In genomic region chr14:52960627-52961026, GRCh38 we compare ENCODE assay signal across 9 cellular contexts. TPM values are rescaled to one million over a fixed set of nuclear protein-coding genes. Genes with fewer than 3 reads are reported as not detected.
DNase-seq lines count a peak whose midpoint lies in the region; ATAC-seq, FAIRE-seq and TF ChIP-seq lines count a peak whose summit lies in the region.
"Had no signal": no experiment of that assay in that cellular context is flagged by ENCODE, and none has a peak within 500 bp of the region (broad histone marks: within the 10 kb centered on the region; RNA-seq: fewer than 3 reads in every experiment).

No MANE protein-coding gene starts in this region.

- peak overlapping the region; percentile 67 for H2AFZ ChIP-seq in IMR-90 (replicated peaks; ENCODE audit: low read length, poor library complexity)
- no peak overlapping the region for H2AFZ ChIP-seq in hepatocyte

- H3K27ac Mint-ChIP-seq in T-helper 2 cell treated with Interferon-gamma antibody and Interleukin-4, amounts not matched to agents 5 μg/mL and 100 μg/mL, for 36 hours = no peak overlapping the region

- TF ChIP-seq CTCF in IMR-90 (conservative IDR thresholded peaks at IDR 0.05; ENCODE audit: low read depth, low read length) (no peak), epithelial cell of esophagus (IDR thresholded peaks at IDR 0.05; ENCODE audit: insufficient read depth, low read depth, low read length, missing control alignments) (no peak), pancreas (IDR thresholded peaks at IDR 0.05) (no peak), hepatocyte (IDR thresholded peaks at IDR 0.05; ENCODE audit: poor library complexity) (no peak)

- H3K4me2 ChIP-seq in IMR-90 (ENCODE audit: low read depth, low read length) = no peak overlapping the region
- no peak overlapping the region for H3K4me2 ChIP-seq in hepatocyte

- no peaks in the 10 kb centered on the region for H3K9me2 ChIP-seq in hepatocyte (replicated peaks; ENCODE audit: insufficient read depth)

- in situ Hi-C loops in IMR-90 (cut with MboI; ENCODE audit: low sequenced_read_pairs) = loop anchor here (25.0 kb wide), 1 partner anchor 352 kb away; no protein-coding TSS in a partner anchor

- H3K9ac ChIP-seq in IMR-90 (ENCODE audit: low read depth, low read length) = no peak overlapping the region

- H2AK5ac ChIP-seq in IMR-90 (ENCODE audit: low read depth, low read length) = no peak overlapping the region; the same call in 1 of the 2 replicates

- no peak overlapping the region for H2AK9ac ChIP-seq in IMR-90 (replicated peaks; ENCODE audit: low read depth, low read length, poor library complexity)

- DNase-seq in D341Med (ENCODE audit: low spot score) = peak; percentile 18
- no peak for DNase-seq in IMR-90
- peak; percentile 9 for DNase-seq in epithelial cell of esophagus (ENCODE audit: low read depth)
- no peak for DNase-seq in pancreas
- no peak for DNase-seq in T-helper 2 cell treated with Interferon-gamma antibody and Interleukin-4, amounts not matched to agents 5 μg/mL and 100 μg/mL, for 36 hours (ENCODE audit: low spot score)
- DNase-seq in hepatocyte (ENCODE audit: low spot score) = no peak
- no peak for DNase-seq in stimulated activated CD4-positive, alpha-beta T cell treated with anti-CD3 and anti-CD28 coated beads, Interleukin-2, amount 100 ng/mL, for 24 hours
- DNase-seq in NCI-H446 treated with DMSO at 0.1 percent for 48 hours (lab: John Stamatoyannopoulos, UW) = no peak

- no peak overlapping the region for H2BK120ac ChIP-seq in IMR-90 (ENCODE audit: low read depth, low read length)

- no peaks in the 10 kb centered on the region for H3K9me3 Mint-ChIP-seq in T-helper 2 cell treated with Interferon-gamma antibody and Interleukin-4, amounts not matched to agents 5 μg/mL and 100 μg/mL, for 36 hours

- H3K4me1 ChIP-seq in IMR-90 (ENCODE audit: control insufficient read depth, insufficient read depth, low read length) (no peaks in the 10 kb centered on the region), pancreas (no peaks in the 10 kb centered on the region), hepatocyte (ENCODE audit: insufficient read depth) (no peaks in the 10 kb centered on the region)

- intact Hi-C loops in IMR-90 (cut with micrococcal nuclease) (loop anchor here (1.0 kb wide), 1 partner anchor 137 kb away; no protein-coding TSS in a partner anchor), pancreas (cut with DNase I) (loop anchor here in 2 of 3 donors (5.0 kb wide), 1 partner anchor 138 kb away; no protein-coding TSS in a partner anchor)

- no peaks in the 10 kb centered on the region for H3K9me1 ChIP-seq in IMR-90 (ENCODE audit: insufficient read depth, low read length)

- no peak for ATAC-seq in IMR-90 (ENCODE audit: low read depth)
- ATAC-seq in pancreas = peak in 3 of 4 donors; percentile 31 to 59 (median 49)

- TF ChIP-seq RAD21 in IMR-90 (IDR thresholded peaks at IDR 0.05; ENCODE audit: low read length) = no peak

- no peaks in the 10 kb centered on the region; a peak in 1 of 4 replicates for H3K79me1 ChIP-seq in IMR-90 (ENCODE audit: low read depth in 1 of 2, low read length in 2 of 2)

- H3K27ac ChIP-seq in IMR-90 (ENCODE audit: insufficient read depth, low read length) (no peak overlapping the region), pancreas (no peak overlapping the region), hepatocyte (no peak overlapping the region)

- peaks cover 2% of the 10 kb centered on the region for H3K4me1 Mint-ChIP-seq in T-helper 2 cell treated with Interferon-gamma antibody and Interleukin-4, amounts not matched to agents 5 μg/mL and 100 μg/mL, for 36 hours (ENCODE audit: low read depth)

- TF ChIP-seq POLR2A in IMR-90 (IDR thresholded peaks at IDR 0.05; ENCODE audit: low read depth, low read length) = no peak

- no TSS peak for BruUV-seq in IMR-90 (replicated peaks; lab: Mats Ljungman, UMichigan)

- peak overlapping the region in 1 of 2 experiments; percentile 9; a peak in 1 of 4 replicates for H4K8ac ChIP-seq in IMR-90 (ENCODE audit: low read depth in 2 of 2, low read length in 2 of 2)

- H4K20me1 ChIP-seq in IMR-90 (ENCODE audit: insufficient read depth, low read length) (no peaks in the 10 kb centered on the region), hepatocyte (ENCODE audit: insufficient read depth, poor library complexity, severe bottlenecking) (no peaks in the 10 kb centered on the region)

- H3K18ac ChIP-seq in IMR-90 (ENCODE audit: low read depth, low read length) = no peak overlapping the region

- H4K91ac ChIP-seq in IMR-90 (ENCODE audit: insufficient read depth, low read depth, low read length) = no peak overlapping the region

- CTCF ChIA-PET in IMR-90 (lab: Yijun Ruan, JAX) = interaction anchor here (0.5 to 1.5 kb wide), 6 partner anchors 81 to 137 kb away, joined by 3 to 6 read pairs (median 3); no protein-coding TSS in a partner anchor

- no peak overlapping the region for H3K4ac ChIP-seq in IMR-90 (ENCODE audit: low read depth, low read length)

- no peaks in the 10 kb centered on the region for H3K79me2 ChIP-seq in hepatocyte

- dilution Hi-C loops in IMR-90 (cut with HindIII; ENCODE audit: low sequenced_read_pairs, unreplicated experiment) = no loop called here

- no peaks in the 10 kb centered on the region; the same call in 1 of the 2 replicates for H3K27me3 ChIP-seq in IMR-90 (ENCODE audit: control insufficient read depth, insufficient read depth, low read length)
- no peaks in the 10 kb centered on the region for H3K27me3 ChIP-seq in pancreas
- no peaks in the 10 kb centered on the region for H3K27me3 ChIP-seq in hepatocyte
- H3K27me3 ChIP-seq: MG63 had no signal

- WGBS in IMR-90 (ENCODE audit: extremely low coverage in 2 of 2, insufficient read length in 1 of 2), 2 experiments = 60% methylated on average over 1 of the region's 3 CpGs; no CpG with 5 or more reads in 1 of the 2 experiments
- WGBS in pancreas, 2 donors = 65 to 68% methylated on average over 3 of the region's 3 CpGs
- WGBS in hepatocyte (ENCODE audit: low lambda C conversion rate, missing lambda C conversion rate) = 76% methylated on average over 3 of the region's 3 CpGs

- H3K36me3 Mint-ChIP-seq in T-helper 2 cell treated with Interferon-gamma antibody and Interleukin-4, amounts not matched to agents 5 μg/mL and 100 μg/mL, for 36 hours (ENCODE audit: low read depth) = no peaks in the 10 kb centered on the region

- H3K27me3 Mint-ChIP-seq in T-helper 2 cell treated with Interferon-gamma antibody and Interleukin-4, amounts not matched to agents 5 μg/mL and 100 μg/mL, for 36 hours (ENCODE audit: low read depth) = peaks cover 2% of the 10 kb centered on the region

- no peaks in the 10 kb centered on the region for H3K36me3 ChIP-seq in IMR-90 (ENCODE audit: control insufficient read depth, insufficient read depth, low read length)
- H3K36me3 ChIP-seq in pancreas = no peaks in the 10 kb centered on the region
- no peaks in the 10 kb centered on the region for H3K36me3 ChIP-seq in hepatocyte (replicated peaks; ENCODE audit: insufficient read depth, low read depth)
- H3K36me3 ChIP-seq: MG63 had no signal

- H3K9me3 ChIP-seq in IMR-90 (ENCODE audit: control insufficient read depth, insufficient read depth, low read length) (no peaks in the 10 kb centered on the region), pancreas (no peaks in the 10 kb centered on the region), hepatocyte (ENCODE audit: low read depth) (no peaks in the 10 kb centered on the region)
- H3K9me3 ChIP-seq: MG63 had no signal

- H3K4me3 ChIP-seq in IMR-90 (ENCODE audit: insufficient read depth, low read depth, low read length) = no peak overlapping the region
- H3K4me3 ChIP-seq in epithelial cell of esophagus (ENCODE audit: low read length) = no peak overlapping the region
- no peak overlapping the region for H3K4me3 ChIP-seq in pancreas
- H3K4me3 ChIP-seq in hepatocyte = no peak overlapping the region
- H3K4me3 ChIP-seq: MG63 had no signal

- no peak overlapping the region for H3K4me3 Mint-ChIP-seq in T-helper 2 cell treated with Interferon-gamma antibody and Interleukin-4, amounts not matched to agents 5 μg/mL and 100 μg/mL, for 36 hours

- no peak overlapping the region for H3K14ac ChIP-seq in IMR-90 (replicated peaks; ENCODE audit: low read depth, low read length)

- H2BK15ac ChIP-seq in IMR-90 (ENCODE audit: low read depth, low read length) = no peak overlapping the region

- no peak overlapping the region for H4K5ac ChIP-seq in IMR-90 (ENCODE audit: low read depth, low read length)

- no peak for FAIRE-seq in pancreas (lab: Jason Lieb, UNC)

- no peak overlapping the region for H3K56ac ChIP-seq in IMR-90 (ENCODE audit: extremely low read depth, insufficient read depth, low read length)

- POLR2A ChIA-PET in IMR-90 (lab: Charles Lee; ENCODE audit: unreplicated experiment) = no interaction called here

- H2BK20ac ChIP-seq in IMR-90 (ENCODE audit: low read depth, low read length) = 0 out of 2 replicates have a peak overlapping the region, but pooled peaks have one; percentile 41

- H3K23ac ChIP-seq in IMR-90 (ENCODE audit: low read depth, low read length) = no peak overlapping the region; the same call in 1 of the 2 replicates

- no peak overlapping the region for H2BK5ac ChIP-seq in IMR-90 (ENCODE audit: low read depth, low read length, poor library complexity, severe bottlenecking)

TF ChIP-seq in IMR-90, 13 proteins besides CTCF, POLR2A, EP300 and RAD21:
- TF ChIP-seq SMC3 (IDR thresholded peaks at IDR 0.05; ENCODE audit: low read depth, low read length) (no peak), CHD1 (IDR thresholded peaks at IDR 0.05; ENCODE audit: low read depth, low read length) (no peak), MXI1 (IDR thresholded peaks at IDR 0.05; ENCODE audit: borderline replicate concordance, low read depth, low read length) (no peak), BHLHE40 (IDR thresholded peaks at IDR 0.05; ENCODE audit: low read depth, low read length) (no peak), MAFK (IDR thresholded peaks at IDR 0.05; ENCODE audit: low read depth, low read length) (no peak), ELK1 (IDR thresholded peaks at IDR 0.05; ENCODE audit: borderline replicate concordance, low read depth, low read length) (no peak)
TF ChIP-seq in IMR-90: peak in this region for 0.

RNA-seq across cellular contexts. Expression of gene FERMT2, which starts 9.8 kb away (rescaled TPM):
- total RNA-seq in IMR-90 (2012; rRNA removed) (217 and 229 TPM in 2 replicates), pancreas (10 to 100 TPM; 14.4 to 27.9 (median 16.6) TPM), hepatocyte (82.1 and 95.4 TPM in 2 replicates)
- polyA plus RNA-seq in IMR-90 (2012; rRNA removed) (122 and 131 TPM in 2 replicates), pancreas (10 to 100 TPM; 10.4 to 19.4 TPM), hepatocyte (38.6 and 45.9 TPM in 2 replicates)
- polyA plus RNA-seq in IMR-90 (2012; cell fraction: cytosol; rRNA removed) = 36.4 and 49.9 TPM in 2 replicates
- polyA plus RNA-seq in IMR-90 (2012; cell fraction: nucleus; rRNA removed; ENCODE audit: low replicate concordance) = 27.9 and 176 TPM in 2 replicates

Comparison
In these comparisons a context has a peak if more than half of its experiments do, and no peak if none do; other contexts are left out.
1. DNase-seq: peak in D341Med (single experiment) and epithelial cell of esophagus (single experiment); none in IMR-90 (single experiment), pancreas (0 of 6), T-helper 2 cell treated with Interferon-gamma antibody and Interleukin-4, amounts not matched to agents 5 μg/mL and 100 μg/mL, for 36 hours (single experiment), hepatocyte (single experiment), stimulated activated CD4-positive, alpha-beta T cell treated with anti-CD3 and anti-CD28 coated beads, Interleukin-2, amount 100 ng/mL, for 24 hours (0 of 2) and NCI-H446 treated with DMSO at 0.1 percent for 48 hours (single experiment).